23 cellular contexts compared by ENCODE assay signal in genomic region chr13:114304346-114305034, GRCh38.
"Had no signal": no experiment of that assay in that cellular context is flagged by ENCODE, and none has a peak within 500 bp of the region (broad histone marks: within the 10 kb centered on the region; RNA-seq: fewer than 3 reads in every experiment).

No MANE protein-coding gene starts in this region.

- DNase-seq: dermis blood vessel endothelial cell; effector memory CD4-positive, alpha-beta T cell; erythroblast; esophagus squamous epithelium; gastrocnemius medialis; heart left ventricle; hippocampal formation; left cardiac atrium; left lung; mesenchymal stem cell; mucosa of descending colon; naive B cell; right cardiac atrium; sigmoid colon; stimulated activated CD4-positive, alpha-beta T cell treated with anti-CD3 and anti-CD28 coated beads, Interleukin-4, amount 100 ng/mL, for 4 hours; transverse colon; upper lobe of right lung; uterus had no signal

- H3K4me3 ChIP-seq: coronary artery, esophagus squamous epithelium, gastrocnemius medialis, heart left ventricle, left lung, mucosa of descending colon, neural progenitor cell, prostate gland, sigmoid colon, suprapubic skin, transverse colon, upper lobe of right lung, uterus had no signal

- H3K4me1 ChIP-seq: esophagus squamous epithelium, gastrocnemius medialis, heart left ventricle, left lung, neural progenitor cell, prostate gland, sigmoid colon, suprapubic skin, transverse colon, upper lobe of right lung, uterus had no signal

- H3K36me3 ChIP-seq: prostate gland, uterus had no signal

- ATAC-seq: gastrocnemius medialis; left cardiac atrium; left lung; mucosa of descending colon; right cardiac atrium; stimulated activated memory B cell treated with anti-CD40 and anti-IgM and Interleukin-4, amounts not matched to agents 10 μg/mL and 1 μg/mL and 100 μg/mL, for 72 hours; upper lobe of right lung had no signal

- H3K9me3 ChIP-seq: esophagus squamous epithelium, gastrocnemius medialis, heart left ventricle, left lung, mucosa of descending colon, prostate gland, suprapubic skin, transverse colon, upper lobe of right lung, uterus had no signal

- H3K27me3 ChIP-seq: esophagus squamous epithelium, gastrocnemius medialis, heart left ventricle, left lung, neural progenitor cell, sigmoid colon, suprapubic skin, transverse colon, upper lobe of right lung, uterus had no signal

- H3K27ac ChIP-seq: coronary artery, esophagus squamous epithelium, gastrocnemius medialis, heart left ventricle, left lung, neural progenitor cell, prostate gland, sigmoid colon, suprapubic skin, transverse colon, upper lobe of right lung, uterus had no signal
